Comparison of ENCODE assay signal across 35 cellular contexts in the genomic region with DNA sequence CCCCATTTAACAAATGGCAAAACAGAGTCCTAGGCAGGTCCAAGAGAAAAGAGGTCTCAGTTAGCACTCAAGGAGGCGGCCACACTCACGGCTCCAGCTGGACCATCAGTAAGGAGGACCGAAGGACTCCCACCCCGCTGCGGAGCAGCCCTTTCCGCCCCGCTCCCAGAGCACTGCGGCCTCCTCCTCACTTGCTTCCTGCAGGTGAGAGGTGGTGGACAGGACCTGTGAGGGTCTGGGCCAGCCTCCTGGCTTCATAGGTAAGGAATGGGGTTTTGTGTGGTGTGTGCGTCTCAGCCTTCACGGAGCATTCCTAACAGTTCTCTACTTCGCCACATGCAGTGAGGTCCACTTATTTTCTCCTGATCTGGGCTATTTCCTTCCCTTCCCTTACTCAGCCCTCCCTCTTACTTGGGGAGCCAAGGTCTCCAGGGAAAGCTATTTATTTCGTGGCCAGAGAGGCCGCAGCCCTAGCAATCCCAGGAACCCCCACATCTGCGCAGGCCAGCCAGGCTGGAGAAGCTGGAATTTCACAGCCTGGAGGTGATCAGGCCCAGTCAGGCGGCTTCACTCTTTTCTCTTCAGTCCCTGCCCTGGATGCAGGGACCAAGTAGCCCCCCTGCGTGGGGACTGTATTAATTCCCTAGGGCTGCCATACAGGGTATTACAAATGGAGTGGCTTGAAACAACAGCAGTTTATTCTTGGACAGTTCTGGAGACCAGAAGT.
"Had no signal": no experiment of that assay in that cellular context is flagged by ENCODE, and none has a peak within 500 bp of the region (broad histone marks: within the 10 kb centered on the region; RNA-seq: fewer than 3 reads in every experiment).

No MANE protein-coding gene starts in this region.

- H3K4me3 ChIP-seq: coronary artery, dorsolateral prefrontal cortex, esophagus muscularis mucosa, gastrocnemius medialis had no signal

- FAIRE-seq: astrocyte, bronchial epithelial cell had no signal

- H3K9me3 ChIP-seq: esophagus muscularis mucosa, gastrocnemius medialis had no signal

- H3K4me1 Mint-ChIP-seq: activated B cell treated with CpG ODN at 0.5 μM for 24 hours; activated T-helper 17 cell treated with anti-CD3 and anti-CD28 coated beads, Interleukin-2, amount 50 U/mL, for 72 hours had no signal

- H3K36me3 ChIP-seq: brain microvascular endothelial cell, esophagus muscularis mucosa, gastrocnemius medialis, WERI-Rb-1 had no signal

- H3K4me1 ChIP-seq: esophagus muscularis mucosa, foreskin keratinocyte, gastrocnemius medialis had no signal

- H3K27ac Mint-ChIP-seq: activated B cell treated with CpG ODN at 0.5 μM for 24 hours; activated CD8-positive, alpha-beta T cell treated with anti-CD3 and anti-CD28 coated beads for 36 hours; activated naive CD8-positive, alpha-beta T cell; activated T-helper 17 cell treated with anti-CD3 and anti-CD28 coated beads, Interleukin-2, amount 50 U/mL, for 72 hours; dendritic cell treated with granulocyte-macrophage colony-stimulating factor and Interleukin-4, amounts not matched to agents 40 ng/mL and 50 ng/mL, for 4 days; effector memory CD8-positive, alpha-beta T cell; T-helper 17 cell; T-helper 2 cell treated with Interferon-gamma antibody and Interleukin-4, amounts not matched to agents 5 μg/mL and 100 μg/mL, for 36 hours had no signal

- H3K4me3 Mint-ChIP-seq: activated B cell treated with CpG ODN at 0.5 μM for 24 hours; activated CD8-positive, alpha-beta T cell treated with anti-CD3 and anti-CD28 coated beads for 36 hours; activated naive CD8-positive, alpha-beta T cell; activated T-cell treated with anti-CD3 and anti-CD28 coated beads, Interleukin-2, amount 50 U/mL, for 4 hours; activated T-helper 17 cell treated with anti-CD3 and anti-CD28 coated beads, Interleukin-2, amount 50 U/mL, for 72 hours; central memory CD8-positive, alpha-beta T cell; dendritic cell treated with granulocyte-macrophage colony-stimulating factor and Interleukin-4, amounts not matched to agents 40 ng/mL and 50 ng/mL, for 4 days; effector memory CD8-positive, alpha-beta T cell; T-helper 17 cell; T-helper 2 cell treated with Interferon-gamma antibody and Interleukin-4, amounts not matched to agents 5 μg/mL and 100 μg/mL, for 36 hours had no signal

- H3K27me3 ChIP-seq: brain microvascular endothelial cell, dorsolateral prefrontal cortex, esophagus muscularis mucosa, gastrocnemius medialis had no signal

- DNase-seq: activated B cell treated with CpG ODN at 0.5 μM for 24 hours; activated CD4-positive, alpha-beta T cell treated with anti-CD3 and anti-CD28 coated beads for 48 hours; activated CD4-positive, alpha-beta T cell treated with anti-CD3 and anti-CD28 coated beads, Interleukin-2, amount 50 U/mL, for 1 hour; activated CD4-positive, alpha-beta T cell treated with anti-CD3 and anti-CD28 coated beads, Interleukin-2, amount 50 U/mL, for 48 hours; activated CD8-positive, alpha-beta memory T cell treated with anti-CD3 and anti-CD28 coated beads for 24 hours; activated CD8-positive, alpha-beta T cell treated with anti-CD3 and anti-CD28 coated beads for 36 hours; activated effector memory CD4-positive, alpha-beta T cell treated with Interleukin-2 at 50 U/mL for 16 hours; activated gamma-delta T cell treated with Interleukin-2 at 50 U/mL for 16 hours; activated naive CD4-positive, alpha-beta T cell treated with anti-CD3 and anti-CD28 coated beads, Interleukin-2, amount 50 U/mL, for 16 hours; activated naive CD4-positive, alpha-beta T cell treated with Interleukin-2 at 50 U/mL for 16 hours; activated T-cell treated with anti-CD3 and anti-CD28 coated beads, Interleukin-2, amount 50 U/mL, for 4 hours; amniotic stem cell; anterior cingulate cortex; brain microvascular endothelial cell; dorsolateral prefrontal cortex; effector CD4-positive, alpha-beta T cell; effector memory CD8-positive, alpha-beta T cell; erythroblast; foreskin keratinocyte; gastrocnemius medialis; head of caudate nucleus; T-helper 1 cell; T-helper 17 cell; T1000; WERI-Rb-1 had no signal

- H3K27ac ChIP-seq: brain microvascular endothelial cell, coronary artery, dorsolateral prefrontal cortex, esophagus muscularis mucosa, foreskin keratinocyte, gastrocnemius medialis, WERI-Rb-1 had no signal

- H3K27me3 Mint-ChIP-seq: activated B cell treated with CpG ODN at 0.5 μM for 24 hours; activated CD8-positive, alpha-beta T cell treated with anti-CD3 and anti-CD28 coated beads for 36 hours; activated naive CD8-positive, alpha-beta T cell; activated T-helper 17 cell treated with anti-CD3 and anti-CD28 coated beads, Interleukin-2, amount 50 U/mL, for 72 hours; dendritic cell treated with granulocyte-macrophage colony-stimulating factor and Interleukin-4, amounts not matched to agents 40 ng/mL and 50 ng/mL, for 4 days had no signal

- H3K9me3 Mint-ChIP-seq: activated T-cell treated with anti-CD3 and anti-CD28 coated beads, Interleukin-2, amount 50 U/mL, for 4 hours; activated T-helper 17 cell treated with anti-CD3 and anti-CD28 coated beads, Interleukin-2, amount 50 U/mL, for 72 hours; central memory CD8-positive, alpha-beta T cell; effector memory CD8-positive, alpha-beta T cell had no signal

- ATAC-seq: activated CD4-positive, CD25-positive, alpha-beta regulatory T cell treated with anti-CD3 and anti-CD28 coated beads, Interleukin-2, amount 50 U/mL, for 24 hours; activated CD8-positive, alpha-beta T cell treated with anti-CD3 and anti-CD28 coated beads for 36 hours; activated T-cell treated with anti-CD3 and anti-CD28 coated beads, Interleukin-2, amount 50 U/mL, for 4 hours; activated T-helper 17 cell treated with anti-CD3 and anti-CD28 coated beads, Interleukin-2, amount 50 U/mL, for 72 hours; effector memory CD8-positive, alpha-beta T cell; foreskin keratinocyte; gastrocnemius medialis; T-helper 17 cell had no signal

- H3K36me3 Mint-ChIP-seq: activated naive CD8-positive, alpha-beta T cell had no signal
